ENCODE assay signal across 18 cellular contexts in genomic region chr1:24157921-24158481, GRCh38. TPM values are rescaled to one million over a fixed set of nuclear protein-coding genes. Genes with fewer than 3 reads are reported as not detected.
DNase-seq lines count a peak whose midpoint lies in the region; ATAC-seq and TF ChIP-seq lines count a peak whose summit lies in the region.
"Had no signal": no experiment of that assay in that cellular context is flagged by ENCODE, and none has a peak within 500 bp of the region (broad histone marks: within the 10 kb centered on the region; RNA-seq: fewer than 3 reads in every experiment).

No MANE protein-coding gene starts in this region.

- H3K36me3 ChIP-seq in right atrium auricular region (no peaks in the 10 kb centered on the region), heart right ventricle (no peaks in the 10 kb centered on the region)

- intact Hi-C loops in Right ventricle myocardium inferior (cut with DNase I) (no loop called here), heart right ventricle (cut with DNase I) (no loop called here)

- H3K4me1 Mint-ChIP-seq in T-helper 17 cell = peaks cover under 1% of the 10 kb centered on the region
- H3K4me1 Mint-ChIP-seq: activated naive CD8-positive, alpha-beta T cell treated with anti-CD3 and anti-CD28 coated beads, Interleukin-2, amount 50 U/mL, for 24 hours had no signal

- no peak for DNase-seq in Right ventricle myocardium inferior (ENCODE audit: missing footprints)
- DNase-seq in right atrium auricular region (ENCODE audit: low spot score) = no peak
- no peak for DNase-seq in heart right ventricle
- DNase-seq in omental fat pad (ENCODE audit: low spot score) = no peak
- no peak for DNase-seq in central memory CD4-positive, alpha-beta T cell
- no peak for DNase-seq in T-helper 17 cell
- DNase-seq: activated CD4-positive, alpha-beta T cell treated with anti-CD3 and anti-CD28 coated beads, Interleukin-2, amount 50 U/mL, for 4 hours; activated naive CD8-positive, alpha-beta T cell treated with anti-CD3 and anti-CD28 coated beads, Interleukin-2, amount 50 U/mL, for 24 hours; GOT3; NCI-H1930; SHP77; spleen; stimulated activated naive B cell treated with anti-CD40 and anti-IgM and Interleukin-4, amounts not matched to agents 10 μg/mL and 1 μg/mL and 100 μg/mL, for 72 hours had no signal

- H3K4me3 Mint-ChIP-seq in T-helper 17 cell = no peak overlapping the region
- H3K4me3 Mint-ChIP-seq: activated naive CD8-positive, alpha-beta T cell treated with anti-CD3 and anti-CD28 coated beads, Interleukin-2, amount 50 U/mL, for 24 hours; stimulated activated naive B cell treated with anti-CD40 and anti-IgM and Interleukin-4, amounts not matched to agents 10 μg/mL and 1 μg/mL and 100 μg/mL, for 72 hours had no signal

- no peak overlapping the region for H3K27ac Mint-ChIP-seq in T-helper 17 cell
- H3K27ac Mint-ChIP-seq: activated naive CD8-positive, alpha-beta T cell treated with anti-CD3 and anti-CD28 coated beads, Interleukin-2, amount 50 U/mL, for 24 hours had no signal

- 71 to 75% methylated on average over 6 of the region's 6 CpGs for WGBS in heart right ventricle, 2 donors

- peaks cover 5% of the 10 kb centered on the region for H3K27me3 Mint-ChIP-seq in T-helper 17 cell
- H3K27me3 Mint-ChIP-seq: stimulated activated naive B cell treated with anti-CD40 and anti-IgM and Interleukin-4, amounts not matched to agents 10 μg/mL and 1 μg/mL and 100 μg/mL, for 72 hours had no signal

- H3K36me3 Mint-ChIP-seq in T-helper 17 cell (ENCODE audit: low read depth) = peaks cover 2% of the 10 kb centered on the region

- TF ChIP-seq CTCF in right atrium auricular region (IDR thresholded peaks at IDR 0.05) (peak in 1 of 2 donors; percentile 16), VCaP (conservative IDR thresholded peaks at IDR 0.05) (peak; percentile 13; the same call in 1 of the 2 replicates), heart right ventricle (IDR thresholded peaks at IDR 0.05) (peak in 4 of 9 donors; percentile 8 to 26 (median 18)), omental fat pad (IDR thresholded peaks at IDR 0.05) (no peak)

- H3K9me3 ChIP-seq in right atrium auricular region = no peaks in the 10 kb centered on the region
- H3K9me3 ChIP-seq in heart right ventricle = no peaks in the 10 kb centered on the region
- H3K9me3 ChIP-seq in T-helper 17 cell (ENCODE audit: control insufficient read depth, low read length, poor library complexity, severe bottlenecking) = no peaks in the 10 kb centered on the region
- H3K9me3 ChIP-seq: BLaER1 treated with 17β-estradiol and CSF1 and Interleukin-3, amounts not matched to agents 10 nM and 100 nM; spleen had no signal

- no peak overlapping the region for H3K4me3 ChIP-seq in right atrium auricular region
- no peak overlapping the region for H3K4me3 ChIP-seq in heart right ventricle
- H3K4me3 ChIP-seq: BLaER1 treated with 17β-estradiol and CSF1 and Interleukin-3, amounts not matched to agents 10 nM and 100 nM; spleen had no signal

- ATAC-seq in Right ventricle myocardium inferior (peak; percentile 47), heart right ventricle (peak in 6 of 8 donors; percentile 40 to 72 (median 54)), omental fat pad (ENCODE audit: low FRiP score) (no peak), T-helper 17 cell (no peak), GM19035 (IDR thresholded peaks at IDR 0.05; ENCODE audit: unreplicated experiment) (no peak)
- ATAC-seq: activated naive CD8-positive, alpha-beta T cell treated with anti-CD3 and anti-CD28 coated beads, Interleukin-2, amount 50 U/mL, for 24 hours; stimulated activated naive B cell treated with anti-CD40 and anti-IgM and Interleukin-4, amounts not matched to agents 10 μg/mL and 1 μg/mL and 100 μg/mL, for 72 hours had no signal

- H3K4me1 ChIP-seq in right atrium auricular region (peaks cover 0 to 9% of the 10 kb centered on the region in 2 donors), heart right ventricle (peaks cover 0 to 4% (median 0%) of the 10 kb centered on the region in 9 donors)
- H3K4me1 ChIP-seq: spleen had no signal

- H3K27ac ChIP-seq in right atrium auricular region = peak overlapping the region in 1 of 2 donors; percentile 32
- H3K27ac ChIP-seq in VCaP = no peak overlapping the region
- H3K27ac ChIP-seq in heart right ventricle = no peak overlapping the region
- H3K27ac ChIP-seq: BLaER1 treated with 17β-estradiol and CSF1 and Interleukin-3, amounts not matched to agents 10 nM and 100 nM; epithelial cell of prostate; spleen had no signal

- H3K27me3 ChIP-seq in right atrium auricular region = no peaks in the 10 kb centered on the region
- peaks cover 0 to under 1% (median 0%) of the 10 kb centered on the region in 7 donors for H3K27me3 ChIP-seq in heart right ventricle
- H3K27me3 ChIP-seq: BLaER1 treated with 17β-estradiol and CSF1 and Interleukin-3, amounts not matched to agents 10 nM and 100 nM had no signal

RNA-seq across cellular contexts. Expression of gene IL22RA1, which starts 15.1 kb away (rescaled TPM):
- 0.24 TPM for total RNA-seq in Right ventricle myocardium inferior
- under 1 TPM; 0.15 to 0.24 TPM for total RNA-seq in right atrium auricular region
- total RNA-seq in heart right ventricle = 1 to 10 TPM in 1 of 10 donors, under 1 TPM in 8, not detected in 1; 0.13 to 1.6 (median 0.31) TPM
- polyA plus RNA-seq in heart right ventricle = under 1 TPM; 0.07 to 0.29 TPM
- 1 to 10 TPM in 1 of 4 donors, under 1 TPM in 3; 0.12 to 1.2 (median 0.39) TPM for total RNA-seq in omental fat pad
- total RNA-seq in T-helper 17 cell = not detected
- total RNA-seq: lung microvascular endothelial cell, spleen had no signal
- polyA plus RNA-seq: spleen had no signal

RNA-seq across cellular contexts. Expression of gene IFNLR1, which starts 29.1 kb away (rescaled TPM):
- 2.8 TPM for total RNA-seq in Right ventricle myocardium inferior
- total RNA-seq in right atrium auricular region = 1 to 10 TPM; 3.7 to 6.2 TPM
- 1 to 10 TPM; 2.0 to 3.7 (median 2.6) TPM for total RNA-seq in heart right ventricle
- polyA plus RNA-seq in heart right ventricle = 1 to 10 TPM in 1 of 2 donors, under 1 TPM in 1; 0.51 to 1.2 TPM
- total RNA-seq in omental fat pad = 1 to 10 TPM in 3 of 4 donors, not detected in 1; 1.1 to 4.6 (median 1.8) TPM
- 1 to 10 TPM in 1 of 2 donors, under 1 TPM in 1; 0.65 to 1.3 TPM for total RNA-seq in T-helper 17 cell

RNA-seq across cellular contexts. Expression of gene MYOM3, which starts 46.1 kb away (rescaled TPM):
- total RNA-seq in Right ventricle myocardium inferior = 403 TPM
- total RNA-seq in right atrium auricular region = 100 to 1,000 TPM in 1 of 2 donors, 10 to 100 TPM in 1; 98.7 to 241 TPM
- 100 to 1,000 TPM; 285 to 428 (median 328) TPM for total RNA-seq in heart right ventricle
- polyA plus RNA-seq in heart right ventricle = 100 to 1,000 TPM in 1 of 2 donors, 10 to 100 TPM in 1; 85.3 to 293 TPM
- total RNA-seq in omental fat pad = under 1 TPM; 0.13 to 0.79 (median 0.32) TPM
- not detected for total RNA-seq in T-helper 17 cell
- total RNA-seq: lung microvascular endothelial cell, spleen had no signal

Comparison
In these comparisons a context has a peak if more than half of its experiments do, and no peak if none do; other contexts are left out.
1. ATAC-seq: peak in Right ventricle myocardium inferior (single experiment) and heart right ventricle (6 of 8); none in omental fat pad (single experiment), T-helper 17 cell (single experiment) and GM19035 (single experiment).
2. RNA of gene MYOM3, which starts 46.1 kb away (total RNA-seq): 403 TPM in Right ventricle myocardium inferior (single experiment), 285 to 428 TPM in heart right ventricle and 98.7 to 241 TPM in right atrium auricular region; 0.13 to 0.79 TPM in omental fat pad and not detected in T-helper 17 cell; every median in the first group is over 10 times any median in the second.